8 cellular contexts compared by ENCODE assay signal in genomic region chr15:89130194-89130593, GRCh38. TPM values are rescaled to one million over a fixed set of nuclear protein-coding genes. Genes with fewer than 3 reads are reported as not detected.
A peak's percentile ranks its signal among the peaks of the same experiment; 100 is the strongest.
DNase-seq lines count a peak whose midpoint lies in the region; ATAC-seq and TF ChIP-seq lines count a peak whose summit lies in the region.

No MANE protein-coding gene starts in this region.

- DNase-seq in OCI-M1 (lab: John Stamatoyannopoulos, UW), result peak; percentile 79
- no peak for DNase-seq in sigmoid colon
- no peak for DNase-seq in effector CD8-positive, alpha-beta T cell (lab: John Stamatoyannopoulos, UW)
- no peak for DNase-seq in DMS114 treated with DMSO at 0.1 percent for 48 hours (lab: John Stamatoyannopoulos, UW; ENCODE audit: unreplicated experiment)
- no peak for DNase-seq in cerebellum (ENCODE audit: low spot score)
- DNase-seq in HK-2 (ENCODE audit: unreplicated experiment), result no peak

- no peaks in the 10 kb centered on the region for H3K9me3 ChIP-seq in sigmoid colon

- peak; percentile 86 for ATAC-seq in GM18867 (IDR thresholded peaks at IDR 0.05; ENCODE audit: unreplicated experiment)
- ATAC-seq in GM21825 (IDR thresholded peaks at IDR 0.05; ENCODE audit: unreplicated experiment), result peak; percentile 57

- H3K4me3 ChIP-seq in sigmoid colon, result no peak overlapping the region

- TF ChIP-seq CTCF in sigmoid colon (IDR thresholded peaks at IDR 0.05), result no peak

- peaks cover 0 to 57% (median 5%) of the 10 kb centered on the region in 4 donors for H3K36me3 ChIP-seq in sigmoid colon

- no peak for TF ChIP-seq POLR2A in sigmoid colon (IDR thresholded peaks at IDR 0.05)

- H3K4me1 ChIP-seq in sigmoid colon, result peaks cover 0 to 47% (median 22%) of the 10 kb centered on the region in 4 donors

- TF ChIP-seq EP300 in sigmoid colon (IDR thresholded peaks at IDR 0.05), result no peak

- no peaks in the 10 kb centered on the region for H3K27me3 ChIP-seq in sigmoid colon

- peak overlapping the region in 3 of 4 donors; percentile 10 to 59 (median 30) for H3K27ac ChIP-seq in sigmoid colon

- whole genome bisulfite sequencing in sigmoid colon, 2 donors, result 69 to 88% methylated on average over 5 of the region's 5 CpGs

- intact Hi-C loops in sigmoid colon (cut with DNase I), result loop anchor here (5.0 kb wide), 1 partner anchor 37 kb away; no protein-coding TSS in a partner anchor

RNA-seq across cellular contexts. Expression of gene ABHD2, which starts 41.9 kb away (rescaled TPM):
- total RNA-seq in sigmoid colon (10 to 100 TPM; 32.9 to 81.5 (median 49.0) TPM), cerebellum (67.1 TPM)
- 10 to 100 TPM in 1 of 3 donors, 1 to 10 TPM in 2; 1.8 to 27.7 (median 4.2) TPM for polyA plus RNA-seq in sigmoid colon
